In the genomic region with DNA sequence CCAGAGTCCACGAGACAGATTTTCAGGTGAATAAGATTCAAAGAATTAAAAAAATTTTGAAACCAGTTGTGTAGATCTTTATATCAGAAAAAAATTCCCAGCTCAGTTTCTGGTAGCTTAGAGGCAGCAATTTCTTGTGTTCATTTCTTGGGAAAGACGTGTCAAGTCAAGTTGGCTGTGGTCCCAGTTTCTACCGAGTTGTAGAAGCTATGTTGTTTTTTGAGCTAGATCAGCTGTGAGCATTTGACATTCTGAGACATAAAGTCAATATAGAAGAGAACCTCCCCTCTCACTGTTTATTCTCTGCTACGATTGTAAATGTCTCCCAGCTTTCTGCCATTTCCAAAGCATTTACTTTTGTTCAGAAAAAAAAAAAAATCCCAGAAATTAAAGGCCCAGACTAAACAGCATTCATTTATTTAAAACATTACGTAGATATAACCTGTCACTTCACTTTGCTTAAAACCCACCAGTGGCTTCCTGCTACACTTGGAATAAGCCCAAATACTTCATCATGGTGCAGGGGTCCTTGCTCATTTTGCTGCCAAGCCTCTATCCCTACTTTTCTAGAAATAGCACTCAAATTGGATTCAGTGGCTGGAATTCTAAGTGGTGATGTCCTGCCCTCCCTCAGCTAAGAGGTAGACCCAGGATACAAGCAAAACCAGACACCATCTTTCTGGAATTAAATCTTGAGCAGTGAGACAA, we compare ENCODE assay signal across 9 cellular contexts. TPM values are rescaled to one million over a fixed set of nuclear protein-coding genes. Genes with fewer than 3 reads are reported as not detected.
A peak's percentile ranks its signal among the peaks of the same experiment; 100 is the strongest.
DNase-seq lines count a peak whose midpoint lies in the region; ATAC-seq and TF ChIP-seq lines count a peak whose summit lies in the region.
"Had no signal": no experiment of that assay in that cellular context is flagged by ENCODE, and none has a peak within 500 bp of the region (broad histone marks: within the 10 kb centered on the region; RNA-seq: fewer than 3 reads in every experiment).

No MANE protein-coding gene starts in this region.

- no peak overlapping the region for H3K4me3 Mint-ChIP-seq in stimulated activated naive CD8-positive, alpha-beta T cell treated with anti-CD3 and anti-CD28 coated beads, Interleukin-15, amount 100 ng/mL, for 72 hours
- H3K4me3 Mint-ChIP-seq in activated CD8-positive, alpha-beta T cell treated with anti-CD3 and anti-CD28 coated beads for 36 hours, result no peak overlapping the region

- peak overlapping the region; percentile 31 for H3K27ac ChIP-seq in PC-3 (ENCODE audit: low read length)

- no peaks in the 10 kb centered on the region for H3K27me3 ChIP-seq in PC-3 (ENCODE audit: low read length)

- H3K4me3 ChIP-seq in PC-3 (ENCODE audit: low read length) (no peak overlapping the region), fibroblast of mammary gland (ENCODE audit: control insufficient read depth, low read depth, low read length) (no peak overlapping the region)
- H3K4me3 ChIP-seq: lung had no signal

- H3K27ac Mint-ChIP-seq in stimulated activated naive CD8-positive, alpha-beta T cell treated with anti-CD3 and anti-CD28 coated beads, Interleukin-15, amount 100 ng/mL, for 72 hours, result no peak overlapping the region
- no peak overlapping the region for H3K27ac Mint-ChIP-seq in activated CD8-positive, alpha-beta T cell treated with anti-CD3 and anti-CD28 coated beads for 36 hours

- H3K4me1 ChIP-seq in PC-3 (ENCODE audit: insufficient read depth, low read length), result peaks cover 35% of the 10 kb centered on the region

- H3K9ac ChIP-seq in PC-3 (ENCODE audit: low read length), result no peak overlapping the region

- H3K27me3 Mint-ChIP-seq in stimulated activated naive CD8-positive, alpha-beta T cell treated with anti-CD3 and anti-CD28 coated beads, Interleukin-15, amount 100 ng/mL, for 72 hours, result no peaks in the 10 kb centered on the region
- no peaks in the 10 kb centered on the region for H3K27me3 Mint-ChIP-seq in activated CD8-positive, alpha-beta T cell treated with anti-CD3 and anti-CD28 coated beads for 36 hours

- POLR2A ChIA-PET in PC-3 (lab: Charles Lee; ENCODE audit: unreplicated experiment), result interaction anchor here (0.6 to 0.7 kb wide), 5 partner anchors 49 to 1365 kb away, joined by 3 to 7 read pairs (median 3); no protein-coding TSS in a partner anchor
- POLR2A ChIA-PET in activated CD8-positive, alpha-beta T cell treated with anti-CD3 and anti-CD28 coated beads for 36 hours (lab: Charles Lee), result interaction anchor here (0.6 kb wide), 1 partner anchor 23 kb away, joined by 4 read pairs; no protein-coding TSS in a partner anchor

- H3K36me3 Mint-ChIP-seq in activated CD8-positive, alpha-beta T cell treated with anti-CD3 and anti-CD28 coated beads for 36 hours (ENCODE audit: low read depth), result no peaks in the 10 kb centered on the region

- no peaks in the 10 kb centered on the region for H3F3A ChIP-seq in PC-3 (ENCODE audit: low read length, unreplicated experiment)

- no TSS peak for BruUV-seq in PC-3 (replicated peaks; lab: Mats Ljungman, UMichigan)

- H4K20me1 ChIP-seq in PC-3 (ENCODE audit: low read length), result no peaks in the 10 kb centered on the region

- no peaks in the 10 kb centered on the region for H3K79me2 ChIP-seq in PC-3 (ENCODE audit: low read length)

- TF ChIP-seq CTCF in PC-3 (conservative IDR thresholded peaks at IDR 0.05; ENCODE audit: low read depth, low read length) (no peak), fibroblast of mammary gland (conservative IDR thresholded peaks at IDR 0.05; ENCODE audit: control insufficient read depth, insufficient read depth, low read depth, low read length) (no peak)
- TF ChIP-seq CTCF in activated CD8-positive, alpha-beta T cell treated with anti-CD3 and anti-CD28 coated beads for 36 hours (IDR thresholded peaks at IDR 0.05), result no peak

- ATAC-seq in PC-3 (peak; percentile 49), GM21723 (IDR thresholded peaks at IDR 0.05; ENCODE audit: unreplicated experiment) (no peak)
- ATAC-seq in stimulated activated naive CD8-positive, alpha-beta T cell treated with anti-CD3 and anti-CD28 coated beads, Interleukin-15, amount 100 ng/mL, for 72 hours, result no peak
- no peak for ATAC-seq in activated CD8-positive, alpha-beta T cell treated with anti-CD3 and anti-CD28 coated beads for 36 hours

- H3K36me3 ChIP-seq in PC-3 (ENCODE audit: low read depth, low read length), result no peaks in the 10 kb centered on the region

- DNase-seq in Daoy (ENCODE audit: low read depth), result peak; percentile 88
- DNase-seq in PC-3, result peak; percentile 97
- DNase-seq in fibroblast of mammary gland (ENCODE audit: low read depth), result peak; percentile 95
- DNase-seq in putamen (ENCODE audit: low spot score), result peak; percentile 29
- DNase-seq in stimulated activated naive CD8-positive, alpha-beta T cell treated with anti-CD3 and anti-CD28 coated beads, Interleukin-15, amount 100 ng/mL, for 72 hours, result no peak
- DNase-seq in activated CD8-positive, alpha-beta T cell treated with anti-CD3 and anti-CD28 coated beads for 36 hours, result no peak
- DNase-seq in RKO (ENCODE audit: low spot score), result no peak

- no peak overlapping the region for H2AFZ ChIP-seq in PC-3 (ENCODE audit: low read length)

- intact Hi-C loops in PC-3 (cut with micrococcal nuclease), result loop anchor here (1.0 kb wide), 1 partner anchor 10 kb away; no protein-coding TSS in a partner anchor
- intact Hi-C loops in activated CD8-positive, alpha-beta T cell treated with anti-CD3 and anti-CD28 coated beads for 36 hours (cut with micrococcal nuclease), result no loop called here

- CTCF ChIA-PET in PC-3 (lab: Charles Lee), result interaction anchor here (0.6 to 1.3 kb wide), 5 partner anchors 10 to 165 kb away, joined by 3 to 10 read pairs (median 5); a partner anchor contains a TSS
- CTCF ChIA-PET in activated CD8-positive, alpha-beta T cell treated with anti-CD3 and anti-CD28 coated beads for 36 hours (lab: Charles Lee), result interaction anchor here (0.6 to 1.1 kb wide), 2 partner anchors 32 to 313 kb away, joined by 3 read pairs; no protein-coding TSS in a partner anchor

- peak overlapping the region; percentile 40 for H3K4me2 ChIP-seq in PC-3 (ENCODE audit: low read length)

- H3K9me3 Mint-ChIP-seq in stimulated activated naive CD8-positive, alpha-beta T cell treated with anti-CD3 and anti-CD28 coated beads, Interleukin-15, amount 100 ng/mL, for 72 hours, result no peaks in the 10 kb centered on the region
- H3K9me3 Mint-ChIP-seq in activated CD8-positive, alpha-beta T cell treated with anti-CD3 and anti-CD28 coated beads for 36 hours, result no peaks in the 10 kb centered on the region

- H3K9me3 ChIP-seq in PC-3 (ENCODE audit: low read length), result no peaks in the 10 kb centered on the region

- no peaks in the 10 kb centered on the region for H3K4me1 Mint-ChIP-seq in stimulated activated naive CD8-positive, alpha-beta T cell treated with anti-CD3 and anti-CD28 coated beads, Interleukin-15, amount 100 ng/mL, for 72 hours
- no peaks in the 10 kb centered on the region for H3K4me1 Mint-ChIP-seq in activated CD8-positive, alpha-beta T cell treated with anti-CD3 and anti-CD28 coated beads for 36 hours (ENCODE audit: low read depth)

- no peaks in the 10 kb centered on the region for H3K9me2 ChIP-seq in PC-3 (replicated peaks; ENCODE audit: low read length)

RNA-seq across cellular contexts. Expression of a gene that starts 20.6 kb away (rescaled TPM):
- total RNA-seq in Daoy (2014; rRNA removed; shearing (Covaris generic)), result 38.7 and 56.2 TPM in 2 replicates
- total RNA-seq in PC-3 (2014; rRNA removed), result 163 and 174 TPM in 2 replicates
- 1 to 10 TPM; 1.6 to 1.7 TPM for total RNA-seq in activated CD8-positive, alpha-beta T cell treated with anti-CD3 and anti-CD28 coated beads for 36 hours

Comparison
In these comparisons a context has a peak if more than half of its experiments do, and no peak if none do; other contexts are left out.
1. DNase-seq: peak in Daoy (single experiment), PC-3 (single experiment), fibroblast of mammary gland (single experiment) and putamen (single experiment); none in stimulated activated naive CD8-positive, alpha-beta T cell treated with anti-CD3 and anti-CD28 coated beads, Interleukin-15, amount 100 ng/mL, for 72 hours (0 of 2), activated CD8-positive, alpha-beta T cell treated with anti-CD3 and anti-CD28 coated beads for 36 hours (single experiment) and RKO (single experiment).
2. RNA of a gene that starts 20.6 kb away (total RNA-seq): 163 to 174 TPM in PC-3 and 38.7 to 56.2 TPM in Daoy; 1.6 to 1.7 TPM in activated CD8-positive, alpha-beta T cell treated with anti-CD3 and anti-CD28 coated beads for 36 hours; every median in the first group is over 10 times any median in the second.